ENCODE assay signal across 9 cellular contexts in the genomic region with DNA sequence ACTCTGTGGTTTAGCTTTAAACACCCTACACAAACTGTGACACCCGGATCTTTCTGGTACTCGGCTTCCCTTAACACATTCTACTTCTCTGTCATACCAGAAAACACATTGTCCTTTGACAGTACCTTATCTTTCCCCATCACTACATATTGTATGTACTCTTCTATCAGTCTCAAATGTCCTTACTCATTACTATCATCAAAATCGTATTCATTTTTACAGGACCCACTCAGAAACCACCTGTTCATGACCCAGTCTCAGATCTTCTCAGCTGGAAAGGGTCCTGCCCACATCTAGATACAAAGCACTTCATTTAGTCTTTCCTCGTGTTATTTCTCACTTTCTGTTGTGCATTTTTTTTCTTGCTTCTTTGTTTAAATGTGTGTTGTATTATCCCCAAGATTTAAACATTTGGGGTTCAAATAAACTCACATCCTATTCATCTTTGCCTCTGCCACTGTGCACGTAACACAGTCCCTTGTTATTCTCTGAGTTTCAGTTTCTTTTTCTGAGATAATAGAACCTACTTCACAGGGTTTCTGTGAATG. TPM values are rescaled to one million over a fixed set of nuclear protein-coding genes. Genes with fewer than 3 reads are reported as not detected.
DNase-seq lines count a peak whose midpoint lies in the region; ATAC-seq and TF ChIP-seq lines count a peak whose summit lies in the region.
"Had no signal": no experiment of that assay in that cellular context is flagged by ENCODE, and none has a peak within 500 bp of the region (broad histone marks: within the 10 kb centered on the region; RNA-seq: fewer than 3 reads in every experiment).

No MANE protein-coding gene starts in this region.

- no peaks in the 10 kb centered on the region for H3K9me3 Mint-ChIP-seq in activated T-cell treated with anti-CD3 and anti-CD28 coated beads, Interleukin-2, amount 50 U/mL, for 72 hours
- peaks cover 0 to 2% of the 10 kb centered on the region in 2 donors for H3K9me3 Mint-ChIP-seq in activated naive CD4-positive, alpha-beta T cell treated with anti-CD3 and anti-CD28 coated beads, Interleukin-2, amount 50 U/mL, for 72 hours

- TF ChIP-seq POLR2A in suprapubic skin (IDR thresholded peaks at IDR 0.05) = no peak

- H3K36me3 ChIP-seq in thymus (ENCODE audit: control insufficient read depth, insufficient read depth) = no peaks in the 10 kb centered on the region
- peaks cover 5% of the 10 kb centered on the region for H3K36me3 ChIP-seq in suprapubic skin

- H3K27ac ChIP-seq in thymus (ENCODE audit: low read depth) (peak overlapping the region; percentile 84), suprapubic skin (no peak overlapping the region)
- H3K27ac ChIP-seq: HL-60 had no signal

- peaks cover 11% of the 10 kb centered on the region for H3K27me3 Mint-ChIP-seq in activated T-cell treated with anti-CD3 and anti-CD28 coated beads, Interleukin-2, amount 50 U/mL, for 72 hours (ENCODE audit: low read depth)

- TF ChIP-seq CTCF in suprapubic skin (IDR thresholded peaks at IDR 0.05) = no peak

- peaks cover 50% of the 10 kb centered on the region for H3K4me1 Mint-ChIP-seq in activated T-cell treated with anti-CD3 and anti-CD28 coated beads, Interleukin-2, amount 50 U/mL, for 72 hours (ENCODE audit: low read depth)

- peak overlapping the region; percentile 49 for H3K4me3 ChIP-seq in thymus (ENCODE audit: low read length)
- H3K4me3 ChIP-seq in suprapubic skin = no peak overlapping the region

- peak in 1 of 2 donors; percentile 23 for DNase-seq in activated T-cell treated with anti-CD3 and anti-CD28 coated beads, Interleukin-2, amount 50 U/mL, for 72 hours
- DNase-seq in activated T-cell treated with anti-CD3 and anti-CD28 coated beads for 4 hours (no peak), HCEC 1CT (no peak), epidermal melanocyte (ENCODE audit: insufficient read length, low spot score) (no peak), suprapubic skin (ENCODE audit: low spot score in 2 of 2) (no peak)
- DNase-seq in activated naive CD4-positive, alpha-beta T cell treated with anti-CD3 and anti-CD28 coated beads, Interleukin-2, amount 50 U/mL, for 72 hours (ENCODE audit: low spot score in 2 of 2) = no peak

- H3K4me3 Mint-ChIP-seq in activated T-cell treated with anti-CD3 and anti-CD28 coated beads, Interleukin-2, amount 50 U/mL, for 72 hours = peak overlapping the region; percentile 82 to 92

- peak overlapping the region; percentile 97 for H3K27ac Mint-ChIP-seq in activated T-cell treated with anti-CD3 and anti-CD28 coated beads, Interleukin-2, amount 50 U/mL, for 72 hours
- H3K27ac Mint-ChIP-seq in activated naive CD4-positive, alpha-beta T cell treated with anti-CD3 and anti-CD28 coated beads, Interleukin-2, amount 50 U/mL, for 72 hours = peak overlapping the region; percentile 88 to 96

- no peaks in the 10 kb centered on the region for H3K9me3 ChIP-seq in thymus (ENCODE audit: control insufficient read depth)
- no peaks in the 10 kb centered on the region for H3K9me3 ChIP-seq in suprapubic skin

- H3K4me1 ChIP-seq in thymus (ENCODE audit: control insufficient read depth, insufficient read depth, low read length) (peaks cover 29% of the 10 kb centered on the region), suprapubic skin (peaks cover 25% of the 10 kb centered on the region)

- peak; percentile 83 to 84 for ATAC-seq in activated T-cell treated with anti-CD3 and anti-CD28 coated beads, Interleukin-2, amount 50 U/mL, for 72 hours (replicated peaks in 1 of 2)
- ATAC-seq in HG02981 (IDR thresholded peaks at IDR 0.05; ENCODE audit: unreplicated experiment) = peak; percentile 61
- peak; percentile 75 to 81 for ATAC-seq in activated naive CD4-positive, alpha-beta T cell treated with anti-CD3 and anti-CD28 coated beads, Interleukin-2, amount 50 U/mL, for 72 hours

- WGBS in thymus = 8% methylated on average over 5 of the region's 5 CpGs
- 66% methylated on average over 5 of the region's 5 CpGs for WGBS in suprapubic skin

- no peaks in the 10 kb centered on the region for H3K27me3 ChIP-seq in thymus (ENCODE audit: control insufficient read depth, insufficient read depth)
- H3K27me3 ChIP-seq in suprapubic skin = no peaks in the 10 kb centered on the region

- no peak for TF ChIP-seq EP300 in suprapubic skin (IDR thresholded peaks at IDR 0.05)

- no peaks in the 10 kb centered on the region for H3K36me3 Mint-ChIP-seq in activated T-cell treated with anti-CD3 and anti-CD28 coated beads, Interleukin-2, amount 50 U/mL, for 72 hours (ENCODE audit: insufficient read depth in 2 of 2)
- H3K36me3 Mint-ChIP-seq in activated naive CD4-positive, alpha-beta T cell treated with anti-CD3 and anti-CD28 coated beads, Interleukin-2, amount 50 U/mL, for 72 hours = peaks cover 0 to 7% of the 10 kb centered on the region in 2 donors

RNA-seq across cellular contexts. Expression of gene CD34, which starts 27.7 kb away (rescaled TPM):
- under 1 TPM; 0.05 to 0.09 TPM for total RNA-seq in activated T-cell treated with anti-CD3 and anti-CD28 coated beads, Interleukin-2, amount 50 U/mL, for 72 hours
- total RNA-seq in activated naive CD4-positive, alpha-beta T cell treated with anti-CD3 and anti-CD28 coated beads, Interleukin-2, amount 50 U/mL, for 72 hours = under 1 TPM; 0.07 to 0.16 TPM
- polyA plus RNA-seq in thymus = 14.5 TPM
- total RNA-seq in suprapubic skin = 10 to 100 TPM; 11.1 to 31.1 (median 17.1) TPM

Comparison
In these comparisons a context has a peak if more than half of its experiments do, and no peak if none do; other contexts are left out.
1. RNA of gene CD34, which starts 27.7 kb away (total RNA-seq): 11.1 to 31.1 TPM in suprapubic skin; 0.07 to 0.16 TPM in activated naive CD4-positive, alpha-beta T cell treated with anti-CD3 and anti-CD28 coated beads, Interleukin-2, amount 50 U/mL, for 72 hours and 0.05 to 0.09 TPM in activated T-cell treated with anti-CD3 and anti-CD28 coated beads, Interleukin-2, amount 50 U/mL, for 72 hours; every median in the first group is over 10 times any median in the second.
2. Peak in every context shown above with its lines, with median percentiles within 50 percentile points of each other: ATAC-seq.